Comparison of ENCODE assay signal across 2 cellular contexts in the genomic region with DNA sequence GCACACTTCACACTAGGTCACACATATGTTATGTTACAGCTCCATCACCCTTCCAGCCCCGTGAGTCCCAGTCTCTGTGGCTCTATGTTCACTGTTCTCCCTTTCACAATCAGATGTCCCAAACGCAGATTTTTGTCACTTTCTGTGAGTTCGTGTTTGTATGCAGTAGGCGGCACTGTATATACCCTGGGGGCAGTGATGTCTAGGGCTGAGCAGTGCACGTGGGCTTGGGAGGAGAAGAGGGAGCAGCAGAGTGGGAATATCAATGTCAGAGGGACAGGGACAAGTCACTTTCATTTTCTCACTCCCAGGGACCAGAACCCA.
TF ChIP-seq lines count a peak whose summit lies in the region.

No MANE protein-coding gene starts in this region.

TF ChIP-seq in liver, 16 proteins besides CTCF, POLR2A, EP300 and RAD21 (continued from another document):
- TF ChIP-seq FOXA1 (IDR thresholded peaks at IDR 0.05) (no peak), HNF4A (conservative IDR thresholded peaks at IDR 0.05) (no peak), JUND (IDR thresholded peaks at IDR 0.05) (no peak), RXRA (IDR thresholded peaks at IDR 0.05) (no peak), FOXA2 (IDR thresholded peaks at IDR 0.05) (no peak), SP1 (IDR thresholded peaks at IDR 0.05) (no peak), TAF1 (conservative IDR thresholded peaks at IDR 0.05) (no peak)
- TF ChIP-seq, protein P1, sequence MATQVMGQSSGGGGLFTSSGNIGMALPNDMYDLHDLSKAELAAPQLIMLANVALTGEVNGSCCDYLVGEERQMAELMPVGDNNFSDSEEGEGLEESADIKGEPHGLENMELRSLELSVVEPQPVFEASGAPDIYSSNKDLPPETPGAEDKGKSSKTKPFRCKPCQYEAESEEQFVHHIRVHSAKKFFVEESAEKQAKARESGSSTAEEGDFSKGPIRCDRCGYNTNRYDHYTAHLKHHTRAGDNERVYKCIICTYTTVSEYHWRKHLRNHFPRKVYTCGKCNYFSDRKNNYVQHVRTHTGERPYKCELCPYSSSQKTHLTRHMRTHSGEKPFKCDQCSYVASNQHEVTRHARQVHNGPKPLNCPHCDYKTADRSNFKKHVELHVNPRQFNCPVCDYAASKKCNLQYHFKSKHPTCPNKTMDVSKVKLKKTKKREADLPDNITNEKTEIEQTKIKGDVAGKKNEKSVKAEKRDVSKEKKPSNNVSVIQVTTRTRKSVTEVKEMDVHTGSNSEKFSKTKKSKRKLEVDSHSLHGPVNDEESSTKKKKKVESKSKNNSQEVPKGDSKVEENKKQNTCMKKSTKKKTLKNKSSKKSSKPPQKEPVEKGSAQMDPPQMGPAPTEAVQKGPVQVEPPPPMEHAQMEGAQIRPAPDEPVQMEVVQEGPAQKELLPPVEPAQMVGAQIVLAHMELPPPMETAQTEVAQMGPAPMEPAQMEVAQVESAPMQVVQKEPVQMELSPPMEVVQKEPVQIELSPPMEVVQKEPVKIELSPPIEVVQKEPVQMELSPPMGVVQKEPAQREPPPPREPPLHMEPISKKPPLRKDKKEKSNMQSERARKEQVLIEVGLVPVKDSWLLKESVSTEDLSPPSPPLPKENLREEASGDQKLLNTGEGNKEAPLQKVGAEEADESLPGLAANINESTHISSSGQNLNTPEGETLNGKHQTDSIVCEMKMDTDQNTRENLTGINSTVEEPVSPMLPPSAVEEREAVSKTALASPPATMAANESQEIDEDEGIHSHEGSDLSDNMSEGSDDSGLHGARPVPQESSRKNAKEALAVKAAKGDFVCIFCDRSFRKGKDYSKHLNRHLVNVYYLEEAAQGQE (IDR thresholded peaks at IDR 0.05): no peak
- TF ChIP-seq, protein P2, sequence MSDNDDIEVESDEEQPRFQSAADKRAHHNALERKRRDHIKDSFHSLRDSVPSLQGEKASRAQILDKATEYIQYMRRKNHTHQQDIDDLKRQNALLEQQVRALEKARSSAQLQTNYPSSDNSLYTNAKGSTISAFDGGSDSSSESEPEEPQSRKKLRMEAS (IDR thresholded peaks at IDR 0.05): no peak
- TF ChIP-seq, protein P3, sequence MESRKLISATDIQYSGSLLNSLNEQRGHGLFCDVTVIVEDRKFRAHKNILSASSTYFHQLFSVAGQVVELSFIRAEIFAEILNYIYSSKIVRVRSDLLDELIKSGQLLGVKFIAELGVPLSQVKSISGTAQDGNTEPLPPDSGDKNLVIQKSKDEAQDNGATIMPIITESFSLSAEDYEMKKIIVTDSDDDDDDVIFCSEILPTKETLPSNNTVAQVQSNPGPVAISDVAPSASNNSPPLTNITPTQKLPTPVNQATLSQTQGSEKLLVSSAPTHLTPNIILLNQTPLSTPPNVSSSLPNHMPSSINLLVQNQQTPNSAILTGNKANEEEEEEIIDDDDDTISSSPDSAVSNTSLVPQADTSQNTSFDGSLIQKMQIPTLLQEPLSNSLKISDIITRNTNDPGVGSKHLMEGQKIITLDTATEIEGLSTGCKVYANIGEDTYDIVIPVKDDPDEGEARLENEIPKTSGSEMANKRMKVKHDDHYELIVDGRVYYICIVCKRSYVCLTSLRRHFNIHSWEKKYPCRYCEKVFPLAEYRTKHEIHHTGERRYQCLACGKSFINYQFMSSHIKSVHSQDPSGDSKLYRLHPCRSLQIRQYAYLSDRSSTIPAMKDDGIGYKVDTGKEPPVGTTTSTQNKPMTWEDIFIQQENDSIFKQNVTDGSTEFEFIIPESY (IDR thresholded peaks at IDR 0.05): no peak

TF ChIP-seq in HepG2, 621 proteins besides CTCF, POLR2A, EP300 and RAD21:
- TF ChIP-seq, protein P4, sequence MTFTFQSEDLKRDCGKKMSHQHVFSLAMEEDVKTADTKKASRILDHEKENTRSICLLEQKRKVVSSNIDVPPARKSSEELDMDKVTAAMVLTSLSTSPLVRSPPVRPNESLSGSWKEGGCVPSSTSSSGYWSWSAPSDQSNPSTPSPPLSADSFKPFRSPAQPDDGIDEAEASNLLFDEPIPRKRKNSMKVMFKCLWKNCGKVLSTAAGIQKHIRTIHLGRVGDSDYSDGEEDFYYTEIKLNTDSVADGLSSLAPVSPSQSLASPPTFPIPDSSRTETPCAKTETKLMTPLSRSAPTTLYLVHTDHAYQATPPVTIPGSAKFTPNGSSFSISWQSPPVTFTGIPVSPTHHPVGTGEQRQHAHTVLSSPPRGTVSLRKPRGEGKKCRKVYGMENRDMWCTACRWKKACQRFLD (CRISPR knock-in tag; IDR thresholded peaks at IDR 0.05; ENCODE audit: borderline replicate concordance): no peak
TF ChIP-seq in HepG2: peak in this region for 0.
